31 cellular contexts compared by ENCODE assay signal in the genomic region with DNA sequence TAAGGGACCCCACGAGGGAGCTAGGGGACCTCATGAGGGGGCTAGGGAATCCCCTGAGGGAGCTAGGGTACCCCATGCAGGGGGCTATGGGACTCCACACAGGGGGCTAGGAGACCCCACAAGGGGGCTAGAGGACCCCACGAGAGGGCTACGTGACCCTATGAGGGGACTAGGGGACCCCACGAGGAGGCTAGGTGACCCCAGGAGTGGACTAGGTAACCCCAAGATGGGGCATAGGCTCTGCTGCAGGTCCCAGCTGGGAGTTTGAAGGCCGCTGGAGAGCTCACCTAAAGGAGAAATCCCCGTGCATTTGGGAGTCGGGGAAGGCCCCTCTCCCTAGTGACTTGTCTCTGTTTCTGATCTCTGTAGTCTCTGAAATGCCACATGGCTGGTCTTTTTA. TPM values are rescaled to one million over a fixed set of nuclear protein-coding genes. Genes with fewer than 3 reads are reported as not detected.
DNase-seq lines count a peak whose midpoint lies in the region; ATAC-seq and TF ChIP-seq lines count a peak whose summit lies in the region.
"Had no signal": no experiment of that assay in that cellular context is flagged by ENCODE, and none has a peak within 500 bp of the region (broad histone marks: within the 10 kb centered on the region; RNA-seq: fewer than 3 reads in every experiment).

No MANE protein-coding gene starts in this region.

- ATAC-seq in GM23338 (no peak), HG02623 (IDR thresholded peaks at IDR 0.05; ENCODE audit: unreplicated experiment) (no peak), HG03432 (IDR thresholded peaks at IDR 0.05; ENCODE audit: unreplicated experiment) (no peak), HG02884 (IDR thresholded peaks at IDR 0.05; ENCODE audit: unreplicated experiment) (no peak), gastrocnemius medialis (no peak)

- in situ Hi-C loops in gastrocnemius medialis (cut with MboI; ENCODE audit: low sequenced_read_pairs in 4 of 4), result no loop called here

- no peak for TF ChIP-seq POLR2A in gastrocnemius medialis (IDR thresholded peaks at IDR 0.05)

- H3K4me2 ChIP-seq in GM23338 (no peak overlapping the region), neural progenitor cell (no peak overlapping the region)

- H3K27ac Mint-ChIP-seq in CD4-positive, alpha-beta memory T cell, result peak overlapping the region in 4 of 7 donors; percentile 82 to 99 (median 94)
- H3K27ac Mint-ChIP-seq in GM23338 (no peak overlapping the region), brain (peak overlapping the region in 4 of 5 experiments; percentile 20 to 38 (median 28)), neural progenitor cell (peak overlapping the region; percentile 39)
- H3K27ac Mint-ChIP-seq: activated naive CD4-positive, alpha-beta T cell treated with anti-CD3 and anti-CD28 coated beads for 36 hours; CD14-positive monocyte had no signal

- CTCF ChIA-PET in CD4-positive, alpha-beta memory T cell (lab: Charles Lee; ENCODE audit: partially characterized antibody), result interaction anchor here (1.5 to 2.0 kb wide), 3 partner anchors 14 to 131 kb away, joined by 5 to 9 read pairs (median 8); no protein-coding TSS in a partner anchor

- H3K4me3 Mint-ChIP-seq in CD4-positive, alpha-beta memory T cell, result peak overlapping the region in 1 of 8 donors; percentile 17
- no peak overlapping the region for H3K4me3 Mint-ChIP-seq in GM23338
- no peak overlapping the region for H3K4me3 Mint-ChIP-seq in brain
- H3K4me3 Mint-ChIP-seq in neural progenitor cell, result peak overlapping the region; percentile 57
- H3K4me3 Mint-ChIP-seq: activated naive CD4-positive, alpha-beta T cell treated with anti-CD3 and anti-CD28 coated beads for 36 hours; CD14-positive monocyte had no signal

- no peaks in the 10 kb centered on the region for H3K27me3 ChIP-seq in CD4-positive, alpha-beta memory T cell (ENCODE audit: insufficient read depth, low read length)
- H3K27me3 ChIP-seq in GM23338 (ENCODE audit: insufficient read depth) (no peaks in the 10 kb centered on the region), neural progenitor cell (no peaks in the 10 kb centered on the region), gastrocnemius medialis (peaks cover 0 to 10% (median 9%) of the 10 kb centered on the region in 3 donors)

- no peak overlapping the region for H3K9ac ChIP-seq in neural progenitor cell

- DNase-seq in CD4-positive, alpha-beta memory T cell, result no peak
- DNase-seq in GM23338 (ENCODE audit: low spot score), result no peak
- DNase-seq in neural progenitor cell (ENCODE audit: low spot score), result no peak
- DNase-seq in gastrocnemius medialis, result no peak
- DNase-seq: activated CD4-positive, CD25-positive, alpha-beta regulatory T cell treated with anti-CD3 and anti-CD28 coated beads, Interleukin-2, amount 50 U/mL, for 72 hours; activated naive CD4-positive, alpha-beta T cell treated with anti-CD3 and anti-CD28 coated beads for 36 hours; activated T-cell treated with anti-CD3 and anti-CD28 coated beads, Interleukin-2, amount 50 U/mL, for 48 hours; amniotic stem cell; effector CD8-positive, alpha-beta T cell; EL; GOT3; heart right ventricle; NCI-H1105; NCI-H1930; psoas muscle; SIG-M5; stimulated activated CD4-positive, alpha-beta T cell treated with anti-CD3 and anti-CD28 coated beads, Interleukin-15, amount 100 ng/mL, for 24 hours; stimulated activated naive CD4-positive, alpha-beta T cell treated with Interleukin-2 at 50 U/mL for 16 hours; SW 1271 had no signal

- H2AFZ ChIP-seq in GM23338 (peak overlapping the region; percentile 63), neural progenitor cell (replicated peaks) (no peak overlapping the region)

- H3F3A ChIP-seq in GM23338 (replicated peaks; ENCODE audit: low read depth) (no peaks in the 10 kb centered on the region), neural progenitor cell (ENCODE audit: low read depth) (no peaks in the 10 kb centered on the region)

- peaks cover 57% of the 10 kb centered on the region for H3K4me1 ChIP-seq in CD4-positive, alpha-beta memory T cell (ENCODE audit: insufficient read depth, low read length)
- H3K4me1 ChIP-seq in GM23338 (ENCODE audit: insufficient read depth) (0 out of 2 replicates have a peak, but pooled peaks cover 3% of the 10 kb centered on the region), neural progenitor cell (no peaks in the 10 kb centered on the region), gastrocnemius medialis (no peaks in the 10 kb centered on the region)
- H3K4me1 ChIP-seq: breast epithelium, psoas muscle had no signal

- no peak overlapping the region for H3K27ac ChIP-seq in CD4-positive, alpha-beta memory T cell (ENCODE audit: low read depth, low read length)
- H3K27ac ChIP-seq in GM23338 (ENCODE audit: low read depth) (no peak overlapping the region), neural progenitor cell (no peak overlapping the region), gastrocnemius medialis (no peak overlapping the region)
- H3K27ac ChIP-seq: breast epithelium, psoas muscle had no signal

- H3K36me3 Mint-ChIP-seq in CD4-positive, alpha-beta memory T cell, result no peaks in the 10 kb centered on the region
- H3K36me3 Mint-ChIP-seq in GM23338 (ENCODE audit: low read depth) (no peaks in the 10 kb centered on the region; the same call in 2 of the 3 replicates), brain (no peaks in the 10 kb centered on the region), neural progenitor cell (no peaks in the 10 kb centered on the region)
- H3K36me3 Mint-ChIP-seq: CD14-positive monocyte, IgD-negative memory B cell had no signal

- intact Hi-C loops in CD4-positive, alpha-beta memory T cell (cut with micrococcal nuclease), result no loop called here
- intact Hi-C loops in gastrocnemius medialis (cut with DNase I; ENCODE audit: low total_unique reads), result no loop called here

- TF ChIP-seq CTCF in GM23338 (conservative IDR thresholded peaks at IDR 0.05; ENCODE audit: low read depth in 2 of 2) (no peak), brain (conservative IDR thresholded peaks at IDR 0.05) (no peak), neural progenitor cell (IDR thresholded peaks at IDR 0.05) (no peak), gastrocnemius medialis (IDR thresholded peaks at IDR 0.05 in 4 of 5, conservative IDR thresholded peaks at IDR 0.05 in 1 of 5) (no peak)

- no peaks in the 10 kb centered on the region; the same call in 1 of the 2 replicates for H3K9me2 ChIP-seq in GM23338 (ENCODE audit: insufficient read depth)

- peaks cover 0 to 1% (median 0%) of the 10 kb centered on the region in 8 donors for H3K9me3 Mint-ChIP-seq in CD4-positive, alpha-beta memory T cell
- H3K9me3 Mint-ChIP-seq in GM23338 (peaks cover 1% of the 10 kb centered on the region; the same call in 1 of the 3 replicates), brain (peaks cover 0 to 2% (median 0%) of the 10 kb centered on the region in 5 experiments), neural progenitor cell (no peaks in the 10 kb centered on the region)
- H3K9me3 Mint-ChIP-seq: activated naive CD4-positive, alpha-beta T cell treated with anti-CD3 and anti-CD28 coated beads for 36 hours; IgD-negative memory B cell had no signal

- H3K79me2 ChIP-seq in GM23338 (replicated peaks; ENCODE audit: insufficient read depth) (no peaks in the 10 kb centered on the region), neural progenitor cell (ENCODE audit: low read depth) (no peaks in the 10 kb centered on the region)

- H3K9me3 ChIP-seq in CD4-positive, alpha-beta memory T cell (ENCODE audit: control insufficient read depth in 1 of 2, low read length in 2 of 2), result no peaks in the 10 kb centered on the region
- H3K9me3 ChIP-seq in neural progenitor cell (ENCODE audit: low read depth) (no peaks in the 10 kb centered on the region), gastrocnemius medialis (no peaks in the 10 kb centered on the region)
- H3K9me3 ChIP-seq: breast epithelium, heart right ventricle, psoas muscle had no signal

- H3K27me3 Mint-ChIP-seq in CD4-positive, alpha-beta memory T cell, result no peaks in the 10 kb centered on the region
- H3K27me3 Mint-ChIP-seq in GM23338 (ENCODE audit: insufficient read depth, low read depth, poor library complexity) (peaks cover 20% of the 10 kb centered on the region), brain (peaks cover 8% of the 10 kb centered on the region), neural progenitor cell (ENCODE audit: insufficient read depth, low read depth) (peaks cover 10% of the 10 kb centered on the region)

- no peaks in the 10 kb centered on the region for H3K36me3 ChIP-seq in CD4-positive, alpha-beta memory T cell (ENCODE audit: insufficient read depth, low read length)
- H3K36me3 ChIP-seq in GM23338 (ENCODE audit: insufficient read depth), result no peaks in the 10 kb centered on the region
- H3K36me3 ChIP-seq in neural progenitor cell, result no peaks in the 10 kb centered on the region
- no peaks in the 10 kb centered on the region for H3K36me3 ChIP-seq in gastrocnemius medialis
- H3K36me3 ChIP-seq: breast epithelium, heart right ventricle had no signal

- H3K4me3 ChIP-seq in CD4-positive, alpha-beta memory T cell (ENCODE audit: low read length in 2 of 2), result no peak overlapping the region
- no peak overlapping the region for H3K4me3 ChIP-seq in GM23338
- H3K4me3 ChIP-seq in neural progenitor cell, result no peak overlapping the region
- no peak overlapping the region for H3K4me3 ChIP-seq in gastrocnemius medialis
- H3K4me3 ChIP-seq: breast epithelium, heart right ventricle, lung, psoas muscle had no signal

- POLR2A ChIA-PET in CD4-positive, alpha-beta memory T cell (lab: Charles Lee; ENCODE audit: partially characterized antibody), result interaction anchor here (0.9 to 1.4 kb wide), 4 partner anchors 39 to 113 kb away, joined by 3 to 4 read pairs (median 4); partner anchors contain the start of gene LRP8

- peaks cover 40 to 57% (median 50%) of the 10 kb centered on the region in 4 donors for H3K4me1 Mint-ChIP-seq in CD4-positive, alpha-beta memory T cell
- H3K4me1 Mint-ChIP-seq in GM23338 (peaks cover 26% of the 10 kb centered on the region), brain (peaks cover 55% of the 10 kb centered on the region), neural progenitor cell (peaks cover 33% of the 10 kb centered on the region)
- H3K4me1 Mint-ChIP-seq: CD14-positive monocyte had no signal

- no peaks in the 10 kb centered on the region for H4K20me1 ChIP-seq in GM23338 (replicated peaks; ENCODE audit: insufficient read depth)
- no peaks in the 10 kb centered on the region for H4K20me1 ChIP-seq in neural progenitor cell (ENCODE audit: low read depth)

TF ChIP-seq in GM23338, 12 proteins besides CTCF, POLR2A, EP300 and RAD21:
- TF ChIP-seq JUNB (IDR thresholded peaks at IDR 0.05; ENCODE audit: unreplicated experiment) (no peak), EZH2 (IDR thresholded peaks at IDR 0.05; ENCODE audit: low read depth, unreplicated experiment) (no peak)

RNA-seq across cellular contexts. Expression of gene DMRTB1, which starts 50.0 kb away (rescaled TPM):
- not detected for total RNA-seq in CD4-positive, alpha-beta memory T cell
- polyA plus RNA-seq in CD4-positive, alpha-beta memory T cell, result not detected
- 1.2 TPM in 1 of 2 replicates, not detected in the other for total RNA-seq in GM23338 (2014; rRNA removed; shearing (Covaris generic))
- 0.27 and 0.49 TPM in 2 replicates for polyA plus RNA-seq in GM23338 (2016; fragmentation: Nextera tagmentation; extraction: Ambion mirVana)
- polyA plus RNA-seq in brain (ENCODE audit: insufficient read depth, low read depth, low replicate concordance), result not detected
- total RNA-seq in neural progenitor cell (ENCODE audit: low replicate concordance), result not detected in 2 replicates
- not detected for total RNA-seq in gastrocnemius medialis
- total RNA-seq: activated CD8-positive, alpha-beta memory T cell treated with anti-CD3 and anti-CD28 coated beads for 36 hours; activated naive CD4-positive, alpha-beta T cell treated with anti-CD3 and anti-CD28 coated beads for 36 hours; breast epithelium; epithelial cell of proximal tubule; fibroblast of villous mesenchyme; heart right ventricle; lung; M059J; psoas muscle had no signal
- polyA plus RNA-seq: CD14-positive monocyte, heart right ventricle, IgD-negative memory B cell, lung, psoas muscle had no signal
